8 cellular contexts compared by ENCODE assay signal in genomic region chr16:11681526-11681925, GRCh38. TPM values are rescaled to one million over a fixed set of nuclear protein-coding genes. Genes with fewer than 3 reads are reported as not detected.
DNase-seq lines count a peak whose midpoint lies in the region; ATAC-seq and TF ChIP-seq lines count a peak whose summit lies in the region.
"Had no signal": no experiment of that assay in that cellular context is flagged by ENCODE, and none has a peak within 500 bp of the region (broad histone marks: within the 10 kb centered on the region; RNA-seq: fewer than 3 reads in every experiment).

No MANE protein-coding gene starts in this region.

- H3K4me3 Mint-ChIP-seq in T-helper 17 cell (peak overlapping the region; percentile 62), naive B cell (peak overlapping the region; percentile 30 to 91 (median 74))

- H3K4me1 Mint-ChIP-seq in T-helper 17 cell, result peaks cover 39% of the 10 kb centered on the region
- peaks cover 72 to 90% (median 80%) of the 10 kb centered on the region in 3 donors for H3K4me1 Mint-ChIP-seq in naive B cell

- H3K9me3 ChIP-seq in T-helper 17 cell (ENCODE audit: control insufficient read depth, low read length, poor library complexity, severe bottlenecking), result no peaks in the 10 kb centered on the region

- no peaks in the 10 kb centered on the region for H3K27me3 Mint-ChIP-seq in T-helper 17 cell
- H3K27me3 Mint-ChIP-seq in naive B cell, result no peaks in the 10 kb centered on the region

- DNase-seq in GM12865 (ENCODE audit: low read depth), result peak; percentile 44
- peak in 1 of 3 donors; percentile 6 for DNase-seq in T-helper 17 cell
- peak; percentile 70 for DNase-seq in naive B cell
- no peak for DNase-seq in NCI-H2227 (lab: John Stamatoyannopoulos, UW; ENCODE audit: unreplicated experiment)
- no peak for DNase-seq in hippocampal formation (lab: John Stamatoyannopoulos, UW)
- DNase-seq in GM13976 (ENCODE audit: low spot score), result no peak
- DNase-seq: effector CD8-positive, alpha-beta T cell had no signal

- in situ Hi-C loops in GM13976 (cut with MboI; ENCODE audit: low sequenced_read_pairs, unreplicated experiment), result no loop called here

- H3K27ac Mint-ChIP-seq in T-helper 17 cell, result peak overlapping the region; percentile 82
- peak overlapping the region; percentile 94 to 99 (median 98) for H3K27ac Mint-ChIP-seq in naive B cell

- ATAC-seq in GM21526 (IDR thresholded peaks at IDR 0.05; ENCODE audit: low FRiP score, unreplicated experiment), result peak; percentile 15
- ATAC-seq in T-helper 17 cell, result peak; percentile 52
- peak; percentile 55 to 58 for ATAC-seq in naive B cell (ENCODE audit: low read depth in 2 of 2)

- no peak overlapping the region for H3K4me3 ChIP-seq in GM12865 (ENCODE audit: low read depth, low read length)

- no peaks in the 10 kb centered on the region for H3K9me3 Mint-ChIP-seq in naive B cell

- H3K36me3 Mint-ChIP-seq in T-helper 17 cell (ENCODE audit: low read depth) (peaks cover 3% of the 10 kb centered on the region), naive B cell (peaks cover 0 to 10% of the 10 kb centered on the region in 2 donors)

- TF ChIP-seq CTCF in GM12865 (IDR thresholded peaks at IDR 0.05; ENCODE audit: insufficient read depth, low read depth, low read length, missing control alignments) (no peak), GM13976 (IDR thresholded peaks at IDR 0.05; ENCODE audit: borderline replicate concordance, control extremely low read depth, extremely low read depth, insufficient read depth, missing control alignments) (no peak)

RNA-seq across cellular contexts. Expression of gene SNN, which starts 13.3 kb away (rescaled TPM):
- 10 to 100 TPM; 27.8 to 89.7 TPM for total RNA-seq in T-helper 17 cell
- polyA plus RNA-seq in naive B cell (ENCODE audit: low read depth in 6 of 6), result 10 to 100 TPM; 53.0 to 82.7 (median 67.7) TPM

Comparison
In these comparisons a context has a peak if more than half of its experiments do, and no peak if none do; other contexts are left out.
1. DNase-seq: peak in GM12865 (single experiment) and naive B cell (single experiment); none in NCI-H2227 (single experiment), hippocampal formation (0 of 2) and GM13976 (single experiment).
2. Peak in every context shown above with its lines, with median percentiles within 50 percentile points of each other: ATAC-seq.